ENCODE assay signal across 9 cellular contexts in genomic region chrY:7272556-7273195, GRCh38.
A peak's percentile ranks its signal among the peaks of the same experiment; 100 is the strongest.
DNase-seq lines count a peak whose midpoint lies in the region; ATAC-seq lines count a peak whose summit lies in the region.
"Had no signal": no experiment of that assay in that cellular context is flagged by ENCODE, and none has a peak within 500 bp of the region (broad histone marks: within the 10 kb centered on the region; RNA-seq: fewer than 3 reads in every experiment).

No MANE protein-coding gene starts in this region.

- no peak overlapping the region for H2AFZ ChIP-seq in neuronal stem cell (ENCODE audit: low read length)

- no peak overlapping the region for H2BK120ac ChIP-seq in neuronal stem cell (ENCODE audit: low read depth, low read length)

- H2BK12ac ChIP-seq in neuronal stem cell (ENCODE audit: low read length), result no peak overlapping the region

- H3K79me1 ChIP-seq in neuronal stem cell (ENCODE audit: low read depth, low read length), result peaks cover 1% of the 10 kb centered on the region

- no peak overlapping the region for H4K8ac ChIP-seq in neuronal stem cell (ENCODE audit: low read depth, low read length)

- H3K4me1 ChIP-seq in neuronal stem cell (ENCODE audit: control insufficient read depth in 2 of 2, insufficient read depth in 1 of 2, low read depth in 1 of 2, low read length in 2 of 2), result no peaks in the 10 kb centered on the region

- H3K4me3 ChIP-seq in neuronal stem cell (ENCODE audit: low read length in 2 of 2), result no peak overlapping the region
- H3K4me3 ChIP-seq: K562 had no signal

- peak; percentile 19 to 59 for DNase-seq in NCI-H526 (lab: John Stamatoyannopoulos, UW)
- peak; percentile 39 for DNase-seq in cerebellum (ENCODE audit: low spot score)
- DNase-seq in neuronal stem cell (ENCODE audit: low spot score), result peak; percentile 49
- DNase-seq in NCI-H2196 (lab: John Stamatoyannopoulos, UW; ENCODE audit: unreplicated experiment), result no peak
- DNase-seq in SW480 (ENCODE audit: low spot score), result no peak
- DNase-seq in NCI-H1092 treated with DMSO at 0.1 percent for 48 hours (lab: John Stamatoyannopoulos, UW), result no peak

- ATAC-seq in GM19035 (IDR thresholded peaks at IDR 0.05; ENCODE audit: unreplicated experiment) (peak; percentile 31), GM19467 (IDR thresholded peaks at IDR 0.05; ENCODE audit: unreplicated experiment) (no peak)
- ATAC-seq: K562 had no signal

- no peak overlapping the region for H3K14ac ChIP-seq in neuronal stem cell (ENCODE audit: low read length)

- no peak overlapping the region for H3K23ac ChIP-seq in neuronal stem cell (ENCODE audit: low read depth, low read length, poor library complexity)

- peak overlapping the region; percentile 34 for H3K4me2 ChIP-seq in neuronal stem cell (ENCODE audit: insufficient read depth, low read length, poor library complexity, severe bottlenecking)

- H3K27me3 ChIP-seq in neuronal stem cell (ENCODE audit: control insufficient read depth in 3 of 3, insufficient read depth in 3 of 3, low read depth in 1 of 3, low read length in 3 of 3), result no peaks in the 10 kb centered on the region

- H3K9me3 ChIP-seq in neuronal stem cell (replicated peaks in 1 of 2; ENCODE audit: control insufficient read depth in 2 of 2, insufficient read depth in 1 of 2, low read depth in 1 of 2, low read length in 2 of 2), result no peaks in the 10 kb centered on the region

- no CpG with 5 or more reads among the region's 24 CpGs for WGBS in neuronal stem cell (ENCODE audit: extremely low coverage in 2 of 2, insufficient read length in 2 of 2, insufficient replicate concordance in 1 of 2), 2 donors

- H2BK15ac ChIP-seq in neuronal stem cell (ENCODE audit: low read length), result no peak overlapping the region

- H3K9ac ChIP-seq in neuronal stem cell (ENCODE audit: low read depth, low read length, poor library complexity), result no peak overlapping the region

- no peak overlapping the region for H3K4ac ChIP-seq in neuronal stem cell (ENCODE audit: low read length)

- H2AK5ac ChIP-seq in neuronal stem cell (ENCODE audit: low read depth, low read length), result no peak overlapping the region

- no peak overlapping the region for H4K91ac ChIP-seq in neuronal stem cell (ENCODE audit: low read depth, low read length, poor library complexity)

- H3K27ac ChIP-seq in neuronal stem cell (replicated peaks; ENCODE audit: low read length), result no peak overlapping the region

- no peak overlapping the region for H3K18ac ChIP-seq in neuronal stem cell (ENCODE audit: low read length)

- no peaks in the 10 kb centered on the region for H3K36me3 ChIP-seq in neuronal stem cell (replicated peaks in 1 of 2; ENCODE audit: control insufficient read depth in 2 of 2, insufficient read depth in 2 of 2, low read length in 2 of 2)

- H2BK5ac ChIP-seq in neuronal stem cell (ENCODE audit: low read length), result no peak overlapping the region

Comparison
In these comparisons a context has a peak if more than half of its experiments do, and no peak if none do; other contexts are left out.
1. DNase-seq: peak in NCI-H526 (2 of 2), cerebellum (single experiment) and neuronal stem cell (single experiment); none in NCI-H2196 (single experiment), SW480 (single experiment) and NCI-H1092 treated with DMSO at 0.1 percent for 48 hours (single experiment).